ENCODE assay signal across 1 cellular context in the genomic region with DNA sequence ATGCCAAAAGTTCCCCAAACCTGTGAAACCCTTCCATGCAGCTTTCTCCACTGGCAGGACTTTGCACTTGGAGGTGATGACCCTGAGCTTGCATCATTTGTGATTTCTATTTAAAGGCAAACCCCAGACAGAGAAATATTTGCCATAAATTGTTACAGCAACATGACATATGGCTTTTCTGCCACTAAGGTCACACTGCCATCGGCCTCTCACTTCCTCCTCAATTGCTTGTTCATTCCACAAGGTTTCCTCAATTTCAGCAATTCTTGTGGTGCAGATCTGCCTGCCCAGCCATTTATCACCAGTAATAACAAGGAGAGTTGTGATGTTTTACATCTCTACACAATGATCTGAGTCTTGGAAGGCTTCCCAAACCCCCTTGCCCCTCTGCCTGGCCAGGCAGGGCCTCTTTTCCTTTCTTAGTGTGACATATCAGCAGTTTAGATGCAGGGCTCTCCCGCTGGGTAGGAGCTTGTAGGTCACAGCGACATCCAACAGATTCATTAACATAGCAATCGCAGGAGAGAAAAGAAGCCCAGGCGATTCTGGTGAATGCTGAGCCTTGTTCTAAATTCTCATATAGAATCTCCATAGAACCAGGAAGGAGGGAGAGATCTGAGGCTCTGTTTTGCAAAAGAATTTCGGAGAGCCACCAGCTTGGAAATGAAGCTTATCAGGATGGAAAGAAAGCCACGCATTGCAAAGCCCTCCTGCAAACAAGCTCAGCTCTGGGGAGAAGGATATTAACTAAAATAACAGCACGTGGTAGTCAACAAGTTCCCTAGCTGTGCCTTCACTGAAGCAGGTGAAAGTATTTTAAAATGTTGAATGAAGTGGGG.
TF ChIP-seq lines count a peak whose summit lies in the region.

No MANE protein-coding gene starts in this region.

TF ChIP-seq in HepG2, 621 proteins besides CTCF, POLR2A, EP300 and RAD21:
- TF ChIP-seq ZNF761 (CRISPR knock-in tag; conservative IDR thresholded peaks at IDR 0.05) (no peak), JUND (CRISPR knock-in tag; IDR thresholded peaks at IDR 0.05) (0 out of 2 replicates have a peak, but pooled peaks have one; percentile 22), RORA (CRISPR knock-in tag; IDR thresholded peaks at IDR 0.05) (no peak), SOX5 (CRISPR knock-in tag; IDR thresholded peaks at IDR 0.05; ENCODE audit: borderline replicate concordance) (peak; percentile 25; the same call in 1 of the 2 replicates), SOX6 (IDR thresholded peaks at IDR 0.05) (no peak), SOX6 (CRISPR knock-in tag; IDR thresholded peaks at IDR 0.05) (peak; percentile 70), BCL6 (CRISPR knock-in tag; IDR thresholded peaks at IDR 0.05) (peak; percentile 58; the same call in 1 of the 2 replicates), GATAD2A (CRISPR knock-in tag; IDR thresholded peaks at IDR 0.05) (peak; percentile 41; the same call in 1 of the 2 replicates), FOXA3 (CRISPR knock-in tag; IDR thresholded peaks at IDR 0.05) (0 out of 2 replicates have a peak, but pooled peaks have one; percentile 26), CEBPG (CRISPR knock-in tag; IDR thresholded peaks at IDR 0.05) (peak; percentile 71), ZNF644 (CRISPR knock-in tag; IDR thresholded peaks at IDR 0.05; ENCODE audit: low read depth) (peak; percentile 36; the same call in 1 of the 2 replicates), NR2F6 (IDR thresholded peaks at IDR 0.05) (peak; percentile 82), NR2F6 (CRISPR knock-in tag; IDR thresholded peaks at IDR 0.05) (peak; percentile 73), HOXA5 (CRISPR knock-in tag; IDR thresholded peaks at IDR 0.05) (peak; percentile 8; the same call in 1 of the 2 replicates), ELF3 (CRISPR knock-in tag; IDR thresholded peaks at IDR 0.05) (peak; percentile 65; the same call in 1 of the 2 replicates), ZNF615 (CRISPR knock-in tag; IDR thresholded peaks at IDR 0.05; ENCODE audit: borderline replicate concordance) (no peak), TBP (CRISPR knock-in tag; IDR thresholded peaks at IDR 0.05) (no peak), PTBP1 (IDR thresholded peaks at IDR 0.05; ENCODE audit: low read depth, low read length, poor library complexity, severe bottlenecking) (no peak), ZNF501 (CRISPR knock-in tag; IDR thresholded peaks at IDR 0.05) (peak; percentile 55; the same call in 1 of the 2 replicates), FOXP1 (IDR thresholded peaks at IDR 0.05) (no peak), FOXP1 (CRISPR knock-in tag; IDR thresholded peaks at IDR 0.05) (0 out of 2 replicates have a peak, but pooled peaks have one; percentile 7), HNF4G (IDR thresholded peaks at IDR 0.05; ENCODE audit: borderline replicate concordance, low read depth, low read length) (peak; percentile 71), HNF4G (CRISPR knock-in tag; IDR thresholded peaks at IDR 0.05; ENCODE audit: borderline replicate concordance, low read depth) (no peak), NCOA2 (CRISPR knock-in tag; IDR thresholded peaks at IDR 0.05) (0 out of 2 replicates have a peak, but pooled peaks have one; percentile 21), NCOR1 (IDR thresholded peaks at IDR 0.05; ENCODE audit: borderline replicate concordance, low read length) (peak; percentile 48; the same call in 1 of the 2 replicates), MEF2D (CRISPR knock-in tag; IDR thresholded peaks at IDR 0.05) (peak; percentile 52; the same call in 1 of the 2 replicates), NR2C2 (CRISPR knock-in tag; IDR thresholded peaks at IDR 0.05; ENCODE audit: borderline replicate concordance) (peak; percentile 55; the same call in 1 of the 2 replicates), SOX13 (IDR thresholded peaks at IDR 0.05) (no peak), SOX13 (CRISPR knock-in tag; conservative IDR thresholded peaks at IDR 0.05 in 1 of 2, IDR thresholded peaks at IDR 0.05 in 1 of 2) (peak in 1 of 2 experiments; percentile 32; a peak in 1 of 4 replicates), NR2F1 (CRISPR knock-in tag; IDR thresholded peaks at IDR 0.05) (peak; percentile 80 to 81; a peak in 3 of 4 replicates), RARA (CRISPR knock-in tag; IDR thresholded peaks at IDR 0.05) (peak; percentile 71), CENPT (CRISPR knock-in tag; IDR thresholded peaks at IDR 0.05; ENCODE audit: low read depth) (no peak), ZKSCAN5 (CRISPR knock-in tag; IDR thresholded peaks at IDR 0.05) (peak; percentile 50; the same call in 1 of the 2 replicates), ZNF563 (CRISPR knock-in tag; IDR thresholded peaks at IDR 0.05) (no peak), FOSL2 (CRISPR knock-in tag; IDR thresholded peaks at IDR 0.05) (peak; percentile 43), ZNF350 (CRISPR knock-in tag; IDR thresholded peaks at IDR 0.05; ENCODE audit: borderline replicate concordance, low read depth) (0 out of 2 replicates have a peak, but pooled peaks have one; percentile 11), NR2F2 (IDR thresholded peaks at IDR 0.05; ENCODE audit: borderline replicate concordance, low read depth) (peak; percentile 81), ZMYM4 (CRISPR knock-in tag; IDR thresholded peaks at IDR 0.05) (0 out of 2 replicates have a peak, but pooled peaks have one; percentile 14), SKI (IDR thresholded peaks at IDR 0.05; ENCODE audit: partially characterized antibody) (peak; percentile 23), CEBPB (IDR thresholded peaks at IDR 0.05; ENCODE audit: borderline replicate concordance, low read depth, low read length) (peak; percentile 80), HNF4A (CRISPR knock-in tag; IDR thresholded peaks at IDR 0.05) (peak; percentile 87), MTF2 (CRISPR knock-in tag; IDR thresholded peaks at IDR 0.05; ENCODE audit: borderline replicate concordance) (no peak), RXRB (CRISPR knock-in tag; IDR thresholded peaks at IDR 0.05; ENCODE audit: borderline replicate concordance) (0 out of 2 replicates have a peak, but pooled peaks have one; percentile 34)
- TF ChIP-seq, protein P1, sequence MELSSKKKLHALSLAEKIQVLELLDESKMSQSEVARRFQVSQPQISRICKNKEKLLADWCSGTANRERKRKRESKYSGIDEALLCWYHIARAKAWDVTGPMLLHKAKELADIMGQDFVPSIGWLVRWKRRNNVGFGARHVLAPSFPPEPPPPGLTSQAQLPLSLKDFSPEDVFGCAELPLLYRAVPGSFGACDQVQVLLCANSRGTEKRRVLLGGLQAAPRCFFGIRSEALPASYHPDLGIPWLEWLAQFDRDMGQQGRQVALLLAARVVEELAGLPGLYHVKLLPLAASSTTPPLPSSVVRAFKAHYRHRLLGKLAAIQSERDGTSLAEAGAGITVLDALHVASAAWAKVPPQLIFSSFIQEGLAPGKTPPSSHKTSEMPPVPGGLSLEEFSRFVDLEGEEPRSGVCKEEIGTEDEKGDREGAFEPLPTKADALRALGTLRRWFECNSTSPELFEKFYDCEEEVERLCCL (CRISPR knock-in tag; IDR thresholded peaks at IDR 0.05; ENCODE audit: borderline replicate concordance), result no peak
- TF ChIP-seq, protein P2, sequence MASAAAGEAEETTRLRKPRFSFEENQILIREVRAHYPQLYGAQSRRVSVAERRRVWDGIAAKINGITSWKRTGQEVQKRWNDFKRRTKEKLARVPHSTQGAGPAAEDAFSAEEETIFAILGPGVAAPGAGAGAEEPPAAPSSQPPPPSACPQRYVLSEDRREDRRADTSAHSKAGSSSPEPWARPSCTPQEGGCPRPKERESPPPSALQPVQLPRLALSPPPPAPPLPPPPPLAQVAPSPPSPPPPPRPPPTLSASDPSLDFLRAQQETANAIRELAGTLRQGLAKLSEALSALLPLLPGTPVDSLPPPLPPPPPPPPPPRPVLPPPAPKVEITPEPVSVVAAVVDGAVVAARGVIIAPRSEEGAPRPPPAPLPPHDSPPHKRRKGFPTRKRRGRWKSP (CRISPR knock-in tag; IDR thresholded peaks at IDR 0.05), result peak; percentile 48; the same call in 1 of the 2 replicates
- TF ChIP-seq, protein P3, sequence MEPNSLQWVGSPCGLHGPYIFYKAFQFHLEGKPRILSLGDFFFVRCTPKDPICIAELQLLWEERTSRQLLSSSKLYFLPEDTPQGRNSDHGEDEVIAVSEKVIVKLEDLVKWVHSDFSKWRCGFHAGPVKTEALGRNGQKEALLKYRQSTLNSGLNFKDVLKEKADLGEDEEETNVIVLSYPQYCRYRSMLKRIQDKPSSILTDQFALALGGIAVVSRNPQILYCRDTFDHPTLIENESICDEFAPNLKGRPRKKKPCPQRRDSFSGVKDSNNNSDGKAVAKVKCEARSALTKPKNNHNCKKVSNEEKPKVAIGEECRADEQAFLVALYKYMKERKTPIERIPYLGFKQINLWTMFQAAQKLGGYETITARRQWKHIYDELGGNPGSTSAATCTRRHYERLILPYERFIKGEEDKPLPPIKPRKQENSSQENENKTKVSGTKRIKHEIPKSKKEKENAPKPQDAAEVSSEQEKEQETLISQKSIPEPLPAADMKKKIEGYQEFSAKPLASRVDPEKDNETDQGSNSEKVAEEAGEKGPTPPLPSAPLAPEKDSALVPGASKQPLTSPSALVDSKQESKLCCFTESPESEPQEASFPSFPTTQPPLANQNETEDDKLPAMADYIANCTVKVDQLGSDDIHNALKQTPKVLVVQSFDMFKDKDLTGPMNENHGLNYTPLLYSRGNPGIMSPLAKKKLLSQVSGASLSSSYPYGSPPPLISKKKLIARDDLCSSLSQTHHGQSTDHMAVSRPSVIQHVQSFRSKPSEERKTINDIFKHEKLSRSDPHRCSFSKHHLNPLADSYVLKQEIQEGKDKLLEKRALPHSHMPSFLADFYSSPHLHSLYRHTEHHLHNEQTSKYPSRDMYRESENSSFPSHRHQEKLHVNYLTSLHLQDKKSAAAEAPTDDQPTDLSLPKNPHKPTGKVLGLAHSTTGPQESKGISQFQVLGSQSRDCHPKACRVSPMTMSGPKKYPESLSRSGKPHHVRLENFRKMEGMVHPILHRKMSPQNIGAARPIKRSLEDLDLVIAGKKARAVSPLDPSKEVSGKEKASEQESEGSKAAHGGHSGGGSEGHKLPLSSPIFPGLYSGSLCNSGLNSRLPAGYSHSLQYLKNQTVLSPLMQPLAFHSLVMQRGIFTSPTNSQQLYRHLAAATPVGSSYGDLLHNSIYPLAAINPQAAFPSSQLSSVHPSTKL (CRISPR knock-in tag; IDR thresholded peaks at IDR 0.05), result peak; percentile 72
- TF ChIP-seq, protein P4, sequence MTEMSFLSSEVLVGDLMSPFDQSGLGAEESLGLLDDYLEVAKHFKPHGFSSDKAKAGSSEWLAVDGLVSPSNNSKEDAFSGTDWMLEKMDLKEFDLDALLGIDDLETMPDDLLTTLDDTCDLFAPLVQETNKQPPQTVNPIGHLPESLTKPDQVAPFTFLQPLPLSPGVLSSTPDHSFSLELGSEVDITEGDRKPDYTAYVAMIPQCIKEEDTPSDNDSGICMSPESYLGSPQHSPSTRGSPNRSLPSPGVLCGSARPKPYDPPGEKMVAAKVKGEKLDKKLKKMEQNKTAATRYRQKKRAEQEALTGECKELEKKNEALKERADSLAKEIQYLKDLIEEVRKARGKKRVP (CRISPR knock-in tag; IDR thresholded peaks at IDR 0.05), result peak in 1 of 2 experiments; percentile 96; a peak in 2 of 4 replicates
- TF ChIP-seq, protein P5, sequence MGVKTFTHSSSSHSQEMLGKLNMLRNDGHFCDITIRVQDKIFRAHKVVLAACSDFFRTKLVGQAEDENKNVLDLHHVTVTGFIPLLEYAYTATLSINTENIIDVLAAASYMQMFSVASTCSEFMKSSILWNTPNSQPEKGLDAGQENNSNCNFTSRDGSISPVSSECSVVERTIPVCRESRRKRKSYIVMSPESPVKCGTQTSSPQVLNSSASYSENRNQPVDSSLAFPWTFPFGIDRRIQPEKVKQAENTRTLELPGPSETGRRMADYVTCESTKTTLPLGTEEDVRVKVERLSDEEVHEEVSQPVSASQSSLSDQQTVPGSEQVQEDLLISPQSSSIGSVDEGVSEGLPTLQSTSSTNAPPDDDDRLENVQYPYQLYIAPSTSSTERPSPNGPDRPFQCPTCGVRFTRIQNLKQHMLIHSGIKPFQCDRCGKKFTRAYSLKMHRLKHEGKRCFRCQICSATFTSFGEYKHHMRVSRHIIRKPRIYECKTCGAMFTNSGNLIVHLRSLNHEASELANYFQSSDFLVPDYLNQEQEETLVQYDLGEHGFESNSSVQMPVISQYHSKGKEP (CRISPR knock-in tag; IDR thresholded peaks at IDR 0.05), result no peak
- TF ChIP-seq, protein P6, sequence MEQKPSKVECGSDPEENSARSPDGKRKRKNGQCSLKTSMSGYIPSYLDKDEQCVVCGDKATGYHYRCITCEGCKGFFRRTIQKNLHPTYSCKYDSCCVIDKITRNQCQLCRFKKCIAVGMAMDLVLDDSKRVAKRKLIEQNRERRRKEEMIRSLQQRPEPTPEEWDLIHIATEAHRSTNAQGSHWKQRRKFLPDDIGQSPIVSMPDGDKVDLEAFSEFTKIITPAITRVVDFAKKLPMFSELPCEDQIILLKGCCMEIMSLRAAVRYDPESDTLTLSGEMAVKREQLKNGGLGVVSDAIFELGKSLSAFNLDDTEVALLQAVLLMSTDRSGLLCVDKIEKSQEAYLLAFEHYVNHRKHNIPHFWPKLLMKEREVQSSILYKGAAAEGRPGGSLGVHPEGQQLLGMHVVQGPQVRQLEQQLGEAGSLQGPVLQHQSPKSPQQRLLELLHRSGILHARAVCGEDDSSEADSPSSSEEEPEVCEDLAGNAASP (CRISPR knock-in tag; IDR thresholded peaks at IDR 0.05; ENCODE audit: borderline replicate concordance), result no peak
- TF ChIP-seq, protein P7, sequence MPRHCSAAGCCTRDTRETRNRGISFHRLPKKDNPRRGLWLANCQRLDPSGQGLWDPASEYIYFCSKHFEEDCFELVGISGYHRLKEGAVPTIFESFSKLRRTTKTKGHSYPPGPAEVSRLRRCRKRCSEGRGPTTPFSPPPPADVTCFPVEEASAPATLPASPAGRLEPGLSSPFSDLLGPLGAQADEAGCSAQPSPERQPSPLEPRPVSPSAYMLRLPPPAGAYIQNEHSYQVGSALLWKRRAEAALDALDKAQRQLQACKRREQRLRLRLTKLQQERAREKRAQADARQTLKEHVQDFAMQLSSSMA (CRISPR knock-in tag; IDR thresholded peaks at IDR 0.05), result 0 out of 2 replicates have a peak, but pooled peaks have one; percentile 53
